ENCODE assay signal across 11 cellular contexts in the genomic region with DNA sequence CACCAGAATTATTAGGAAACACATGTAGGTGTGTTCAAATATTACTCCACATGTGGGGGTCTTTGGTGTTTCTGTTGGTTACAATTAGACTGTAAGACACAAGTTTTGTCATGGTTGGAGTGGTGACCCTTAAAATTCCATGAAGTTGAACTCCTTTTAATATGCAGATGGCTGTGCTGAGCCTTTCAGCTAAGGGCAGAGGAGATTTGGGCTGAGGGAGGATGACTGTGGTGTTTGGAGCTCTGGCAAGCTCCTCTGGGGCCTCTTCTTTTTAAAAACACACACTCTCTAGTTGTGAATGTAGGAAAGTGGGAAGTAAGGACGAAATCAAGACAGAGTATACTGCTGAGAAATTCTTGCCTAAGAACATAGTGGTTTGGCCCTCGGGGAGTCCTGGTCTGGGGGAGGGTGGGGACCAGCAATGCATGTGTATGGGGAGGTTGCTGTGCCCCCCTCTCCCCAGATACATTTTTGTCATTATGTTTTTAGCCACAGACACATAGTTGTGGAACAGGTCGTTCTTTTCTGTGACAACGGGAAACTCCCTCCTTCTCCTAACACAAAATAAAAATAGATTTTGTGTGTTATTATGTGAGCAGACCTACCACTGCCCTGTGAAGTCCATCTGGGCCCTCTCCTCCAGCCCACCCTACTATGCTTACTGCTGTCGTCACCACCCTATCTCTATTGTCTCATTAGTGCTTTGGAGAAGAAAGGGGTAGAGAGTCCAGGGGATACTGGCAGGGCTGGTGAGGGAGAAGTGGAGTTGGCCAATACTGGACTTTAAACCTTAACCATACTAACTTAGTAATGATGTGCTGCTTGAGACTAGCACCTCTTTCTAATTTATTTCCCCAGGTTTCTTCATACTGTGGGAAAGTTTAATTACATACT. TPM values are rescaled to one million over a fixed set of nuclear protein-coding genes. Genes with fewer than 3 reads are reported as not detected.
A peak's percentile ranks its signal among the peaks of the same experiment; 100 is the strongest.
DNase-seq lines count a peak whose midpoint lies in the region; ATAC-seq, FAIRE-seq and TF ChIP-seq lines count a peak whose summit lies in the region.
"Had no signal": no experiment of that assay in that cellular context is flagged by ENCODE, and none has a peak within 500 bp of the region (broad histone marks: within the 10 kb centered on the region; RNA-seq: fewer than 3 reads in every experiment).

No MANE protein-coding gene starts in this region.

- H3K27ac ChIP-seq in HepG2 (ENCODE audit: extremely low read length, insufficient read depth, low read length): no peak overlapping the region
- peak overlapping the region; percentile 43 to 67 for H3K27ac ChIP-seq in tibial artery
- H3K27ac ChIP-seq in PC-9: no peak overlapping the region

- H3K9me3 Mint-ChIP-seq in activated CD8-positive, alpha-beta memory T cell treated with anti-CD3 and anti-CD28 coated beads, Interleukin-2, amount 10 ng/mL, durations not matched to agents 7 days and 5 days (ENCODE audit: low read depth): no peaks in the 10 kb centered on the region
- no peaks in the 10 kb centered on the region for H3K9me3 Mint-ChIP-seq in activated naive CD8-positive, alpha-beta T cell treated with anti-CD3 and anti-CD28 coated beads, Interleukin-2, amount 10 ng/mL, durations not matched to agents 7 days and 5 days

- no peak for DNase-seq in activated CD8-positive, alpha-beta memory T cell treated with anti-CD3 and anti-CD28 coated beads, Interleukin-2, amount 10 ng/mL, durations not matched to agents 7 days and 5 days
- DNase-seq in activated CD8-positive, alpha-beta memory T cell treated with anti-CD3 and anti-CD28 coated beads, Interleukin-2, amount 50 U/mL, for 4 hours: no peak
- DNase-seq in activated naive CD8-positive, alpha-beta T cell treated with anti-CD3 and anti-CD28 coated beads, Interleukin-2, amount 10 ng/mL, durations not matched to agents 7 days and 5 days: no peak
- no peak for DNase-seq in HepG2 (ENCODE audit: low spot score)
- DNase-seq in tibial artery: no peak
- no peak for DNase-seq in PC-9
- no peak for DNase-seq in NCI-H2107 (lab: John Stamatoyannopoulos, UW)
- DNase-seq: left cardiac atrium, NCI-H1930 had no signal

- 81% methylated on average over 5 of the region's 5 CpGs for WGBS in HepG2 (ENCODE audit: low lambda C conversion rate)

- no peak for FAIRE-seq in HepG2 (lab: Jason Lieb, UNC)
- FAIRE-seq: colon had no signal

- no peak overlapping the region for H3K9ac ChIP-seq in HepG2 (ENCODE audit: insufficient read depth, low read depth, low read length)

- peak overlapping the region; percentile 95 for H3K27ac Mint-ChIP-seq in activated CD8-positive, alpha-beta memory T cell treated with anti-CD3 and anti-CD28 coated beads, Interleukin-2, amount 10 ng/mL, durations not matched to agents 7 days and 5 days
- H3K27ac Mint-ChIP-seq in activated naive CD8-positive, alpha-beta T cell treated with anti-CD3 and anti-CD28 coated beads, Interleukin-2, amount 10 ng/mL, durations not matched to agents 7 days and 5 days: peak overlapping the region; percentile 55

- CTCF ChIA-PET in activated CD8-positive, alpha-beta memory T cell treated with anti-CD3 and anti-CD28 coated beads, Interleukin-2, amount 10 ng/mL, durations not matched to agents 7 days and 5 days (lab: Charles Lee): no interaction called here
- CTCF ChIA-PET in HepG2 (lab: Yijun Ruan, JAX; ENCODE audit: low intra/inter-chr PET ratio, low total read pairs) (no interaction called here), PC-9 (lab: Charles Lee) (no interaction called here)

- no peaks in the 10 kb centered on the region for H3K27me3 Mint-ChIP-seq in activated CD8-positive, alpha-beta memory T cell treated with anti-CD3 and anti-CD28 coated beads, Interleukin-2, amount 10 ng/mL, durations not matched to agents 7 days and 5 days
- no peaks in the 10 kb centered on the region for H3K27me3 Mint-ChIP-seq in activated naive CD8-positive, alpha-beta T cell treated with anti-CD3 and anti-CD28 coated beads, Interleukin-2, amount 10 ng/mL, durations not matched to agents 7 days and 5 days

- intact Hi-C loops in HepG2 (cut with micrococcal nuclease; ENCODE audit: unreplicated experiment) (no loop called here), tibial artery (cut with DNase I; ENCODE audit: low total_unique reads) (no loop called here), PC-9 (cut with micrococcal nuclease; ENCODE audit: unreplicated experiment) (no loop called here)

- H3K4me3 Mint-ChIP-seq in activated CD8-positive, alpha-beta memory T cell treated with anti-CD3 and anti-CD28 coated beads, Interleukin-2, amount 10 ng/mL, durations not matched to agents 7 days and 5 days: no peak overlapping the region
- H3K4me3 Mint-ChIP-seq in activated naive CD8-positive, alpha-beta T cell treated with anti-CD3 and anti-CD28 coated beads, Interleukin-2, amount 10 ng/mL, durations not matched to agents 7 days and 5 days: peak overlapping the region; percentile 23

- H4K20me1 ChIP-seq in HepG2 (ENCODE audit: insufficient read depth, low read length) (no peaks in the 10 kb centered on the region), PC-9 (ENCODE audit: insufficient read depth) (no peaks in the 10 kb centered on the region)

- TF ChIP-seq EP300 in HepG2 (IDR thresholded peaks at IDR 0.05; ENCODE audit: low read depth in 2 of 2, low read length in 2 of 2) (no peak), HepG2 (CRISPR knock-in tag; IDR thresholded peaks at IDR 0.05; ENCODE audit: borderline replicate concordance) (no peak)

- H2AFZ ChIP-seq in HepG2 (ENCODE audit: low read length) (no peak overlapping the region), PC-9 (no peak overlapping the region)

- H3K4me2 ChIP-seq in HepG2 (ENCODE audit: low read depth, low read length): no peak overlapping the region
- H3K4me2 ChIP-seq in PC-9: no peak overlapping the region

- no peaks in the 10 kb centered on the region for H3K9me2 ChIP-seq in PC-9 (ENCODE audit: insufficient read depth)

- no TSS peak for BruUV-seq in HepG2 (replicated peaks; lab: Mats Ljungman, UMichigan)
- no TSS peak for BruUV-seq in PC-9 (replicated peaks; lab: Mats Ljungman, UMichigan)

- TF ChIP-seq CTCF in HepG2 (CRISPR knock-in tag; IDR thresholded peaks at IDR 0.05) (no peak), tibial artery (IDR thresholded peaks at IDR 0.05) (no peak), PC-9 (conservative IDR thresholded peaks at IDR 0.05) (no peak)

- H3K4me1 ChIP-seq in HepG2 (ENCODE audit: insufficient read depth, low read length) (peaks cover 17% of the 10 kb centered on the region), tibial artery (peaks cover 0 to 97% (median 60%) of the 10 kb centered on the region in 4 donors), PC-9 (replicated peaks; ENCODE audit: insufficient read depth) (no peaks in the 10 kb centered on the region)

- H3F3A ChIP-seq in PC-9 (ENCODE audit: insufficient read depth, low read depth): no peaks in the 10 kb centered on the region

- H3K36me3 ChIP-seq in HepG2 (replicated peaks in 1 of 2; ENCODE audit: control insufficient read depth in 1 of 2, insufficient read depth in 2 of 2, low read length in 2 of 2) (no peaks in the 10 kb centered on the region), tibial artery (no peaks in the 10 kb centered on the region), PC-9 (ENCODE audit: low read depth) (no peaks in the 10 kb centered on the region)

- no peak for TF ChIP-seq RAD21 in HepG2 (CRISPR knock-in tag; IDR thresholded peaks at IDR 0.05)

- peaks cover 33% of the 10 kb centered on the region for H3K36me3 Mint-ChIP-seq in activated CD8-positive, alpha-beta memory T cell treated with anti-CD3 and anti-CD28 coated beads, Interleukin-2, amount 10 ng/mL, durations not matched to agents 7 days and 5 days
- H3K36me3 Mint-ChIP-seq in activated naive CD8-positive, alpha-beta T cell treated with anti-CD3 and anti-CD28 coated beads, Interleukin-2, amount 10 ng/mL, durations not matched to agents 7 days and 5 days: peaks cover 36% of the 10 kb centered on the region

- H3K9me3 ChIP-seq in HepG2 (ENCODE audit: low read length) (no peaks in the 10 kb centered on the region), tibial artery (no peaks in the 10 kb centered on the region), PC-9 (ENCODE audit: insufficient read depth, low read depth) (no peaks in the 10 kb centered on the region)

- H3K4me1 Mint-ChIP-seq in activated CD8-positive, alpha-beta memory T cell treated with anti-CD3 and anti-CD28 coated beads, Interleukin-2, amount 10 ng/mL, durations not matched to agents 7 days and 5 days: peaks cover 81% of the 10 kb centered on the region
- H3K4me1 Mint-ChIP-seq in activated naive CD8-positive, alpha-beta T cell treated with anti-CD3 and anti-CD28 coated beads, Interleukin-2, amount 10 ng/mL, durations not matched to agents 7 days and 5 days: peaks cover 81% of the 10 kb centered on the region

- ATAC-seq in activated CD8-positive, alpha-beta memory T cell treated with anti-CD3 and anti-CD28 coated beads, Interleukin-2, amount 10 ng/mL, durations not matched to agents 7 days and 5 days: no peak
- ATAC-seq in activated naive CD8-positive, alpha-beta T cell treated with anti-CD3 and anti-CD28 coated beads, Interleukin-2, amount 10 ng/mL, durations not matched to agents 7 days and 5 days (ENCODE audit: low read depth): no peak
- ATAC-seq in HepG2 (peak; percentile 31; the same call in 1 of the 3 replicates), HG02798 (IDR thresholded peaks at IDR 0.05; ENCODE audit: poor library complexity, unreplicated experiment) (no peak)

- POLR2A ChIA-PET in activated naive CD8-positive, alpha-beta T cell treated with anti-CD3 and anti-CD28 coated beads, Interleukin-2, amount 10 ng/mL, durations not matched to agents 7 days and 5 days (lab: Charles Lee): interaction anchor here (3.2 kb wide), 1 partner anchor 9 kb away, joined by 29 read pairs; a partner anchor contains a TSS
- POLR2A ChIA-PET in HepG2 (lab: Yijun Ruan, JAX): no interaction called here
- POLR2A ChIA-PET in PC-9 (lab: Charles Lee; ENCODE audit: unreplicated experiment): no interaction called here

- no peak overlapping the region for H3K4me3 ChIP-seq in HepG2 (replicated peaks in 1 of 3; ENCODE audit: insufficient read depth in 1 of 3, low read depth in 2 of 3, low read length in 3 of 3)
- peak overlapping the region in 1 of 2 donors; percentile 17 for H3K4me3 ChIP-seq in tibial artery
- H3K4me3 ChIP-seq in PC-9: no peak overlapping the region

- in situ Hi-C loops in HepG2 (cut with HindIII; ENCODE audit: extremely low pct_ligation_motif_present, low pct_unique_long_range_greater_than_20kb): loop anchor here (25.0 kb wide), 1 partner anchor 812 kb away; a partner anchor contains a TSS

- H3K27me3 ChIP-seq in HepG2 (ENCODE audit: control insufficient read depth in 1 of 2, insufficient read depth in 2 of 2, low read length in 2 of 2) (no peaks in the 10 kb centered on the region), tibial artery (no peaks in the 10 kb centered on the region), PC-9 (ENCODE audit: insufficient read depth, low read depth) (no peaks in the 10 kb centered on the region)

- TF ChIP-seq POLR2A in HepG2 (IDR thresholded peaks at IDR 0.05; ENCODE audit: insufficient read depth in 1 of 2, low read depth in 2 of 2, low read length in 2 of 2): no peak

- H3K79me2 ChIP-seq in HepG2 (ENCODE audit: insufficient read depth, low read length) (peaks cover 20% of the 10 kb centered on the region), PC-9 (ENCODE audit: low read depth) (no peaks in the 10 kb centered on the region)

RNA-seq across cellular contexts. Expression of a gene that starts 10.0 kb away (rescaled TPM):
- total RNA-seq in activated CD8-positive, alpha-beta memory T cell treated with anti-CD3 and anti-CD28 coated beads, Interleukin-2, amount 10 ng/mL, durations not matched to agents 7 days and 5 days: 100 to 1,000 TPM; 168 to 188 TPM
- total RNA-seq in activated naive CD8-positive, alpha-beta T cell treated with anti-CD3 and anti-CD28 coated beads, Interleukin-2, amount 10 ng/mL, durations not matched to agents 7 days and 5 days: 100 to 1,000 TPM; 285 to 293 TPM
- total RNA-seq in HepG2 (2016; rRNA removed; fragmentation: Illumina TruSeq; extraction: Trizol) (23.7 and 35.5 TPM in 2 replicates), PC-9 (2021) (22.6 and 29.3 TPM in 2 replicates)
- 7.6 and 9.4 TPM in 2 replicates for total RNA-seq in HepG2 (2016; cell fraction: cytosol; rRNA removed; fragmentation: Illumina TruSeq; extraction: Trizol; ENCODE audit: low read depth)
- total RNA-seq in HepG2 (2016; cell fraction: insoluble cytoplasmic fraction; rRNA removed; fragmentation: Illumina TruSeq; extraction: Trizol): 22.4 and 29.1 TPM in 2 replicates
- total RNA-seq in HepG2 (2016; cell fraction: membrane; rRNA removed; fragmentation: Illumina TruSeq; extraction: Trizol): 12.8 and 13.5 TPM in 2 replicates
- total RNA-seq in HepG2 (2016; cell fraction: nucleus; rRNA removed; fragmentation: Illumina TruSeq; extraction: Trizol): 40.2 and 47.8 TPM in 2 replicates
- polyA plus RNA-seq in HepG2 (2011; rRNA removed): 22.5 and 24.7 TPM in 2 replicates
- polyA plus RNA-seq in HepG2 (2011; cell fraction: cytosol; rRNA removed): 14.4 and 15.9 TPM in 2 replicates
- 23.7 and 25.6 TPM in 2 replicates for polyA plus RNA-seq in HepG2 (2011; cell fraction: nucleus; rRNA removed)
- 15.0 and 16.7 TPM in 2 replicates for polyA plus RNA-seq in HepG2 (2012)
- polyA plus RNA-seq in HepG2 (2016; cell fraction: cytosol; fragmentation: Illumina TruSeq; extraction: Trizol; ENCODE audit: low read depth): 1.1 and 1.4 TPM in 2 replicates
- polyA plus RNA-seq in HepG2 (2016; cell fraction: insoluble cytoplasmic fraction; fragmentation: Illumina TruSeq; extraction: Trizol; ENCODE audit: low read depth): 25.9 and 26.3 TPM in 2 replicates
- 3.6 and 5.2 TPM in 2 replicates for polyA plus RNA-seq in HepG2 (2016; cell fraction: membrane; fragmentation: Illumina TruSeq; extraction: Trizol; ENCODE audit: low read depth)
- 29.0 and 30.2 TPM in 2 replicates for polyA plus RNA-seq in HepG2 (2016; cell fraction: nucleus; fragmentation: Illumina TruSeq; extraction: Trizol; ENCODE audit: insufficient read depth, low read depth)
- 93.2 and 190 TPM in 2 replicates for polyA minus RNA-seq in HepG2 (2011; rRNA and poly(A)+ RNA removed; ENCODE audit: low replicate concordance)
- 18.9 and 25.9 TPM in 2 replicates for polyA minus RNA-seq in HepG2 (2011; cell fraction: cytosol; rRNA and poly(A)+ RNA removed)
- 94.9 and 103 TPM in 2 replicates for polyA minus RNA-seq in HepG2 (2011; cell fraction: nucleus; rRNA and poly(A)+ RNA removed)

Comparison
In these comparisons a context has a peak if more than half of its experiments do, and no peak if none do; other contexts are left out.
1. H3K27ac ChIP-seq: peak in tibial artery (2 of 2); none in HepG2 (single experiment) and PC-9 (single experiment).